Comparison of ENCODE assay signal across 1 cellular context in genomic region chr21:27171704-27172103, GRCh38.
TF ChIP-seq lines count a peak whose summit lies in the region.

No MANE protein-coding gene starts in this region.

TF ChIP-seq in GM23338, 12 proteins besides CTCF, POLR2A, EP300 and RAD21 (continued from another document):
- TF ChIP-seq ZNF462 (CRISPR knock-in tag; IDR thresholded peaks at IDR 0.05): no peak
- no peak for TF ChIP-seq EZH2 (IDR thresholded peaks at IDR 0.05; ENCODE audit: low read depth, unreplicated experiment)
